In the genomic region with DNA sequence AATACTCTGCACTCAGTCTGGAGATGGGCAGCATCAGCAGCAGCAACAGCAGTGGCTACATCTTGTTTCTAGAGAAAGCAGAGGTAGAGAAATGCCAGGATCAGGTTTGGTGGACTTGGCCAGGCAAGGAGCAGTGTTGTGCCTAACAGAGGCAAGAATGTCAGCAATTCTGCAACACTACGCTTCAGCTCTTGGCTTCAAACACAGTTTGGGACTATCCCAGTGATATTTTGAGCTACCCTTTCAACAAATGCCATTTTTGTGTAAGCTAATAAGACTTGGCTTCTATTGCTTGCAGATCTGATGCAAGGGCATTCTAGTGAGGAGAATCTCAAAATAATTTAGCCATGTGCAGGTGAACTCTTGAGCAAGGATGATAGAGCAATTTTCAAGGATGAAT, we compare ENCODE assay signal across 14 cellular contexts.
A peak's percentile ranks its signal among the peaks of the same experiment; 100 is the strongest.
DNase-seq lines count a peak whose midpoint lies in the region; ATAC-seq and TF ChIP-seq lines count a peak whose summit lies in the region.
"Had no signal": no experiment of that assay in that cellular context is flagged by ENCODE, and none has a peak within 500 bp of the region (broad histone marks: within the 10 kb centered on the region; RNA-seq: fewer than 3 reads in every experiment).

No MANE protein-coding gene starts in this region.

- H3K36me3 ChIP-seq in heart left ventricle: no peaks in the 10 kb centered on the region
- H3K36me3 ChIP-seq in neuronal stem cell (replicated peaks in 1 of 2; ENCODE audit: control insufficient read depth in 2 of 2, insufficient read depth in 2 of 2, low read length in 2 of 2): no peaks in the 10 kb centered on the region

- no peak overlapping the region for H3K27ac ChIP-seq in heart left ventricle
- H3K27ac ChIP-seq in neuronal stem cell (replicated peaks; ENCODE audit: low read length): no peak overlapping the region
- H3K27ac ChIP-seq: GM23248, HL-60 had no signal

- no peak overlapping the region for H2AFZ ChIP-seq in neuronal stem cell (ENCODE audit: low read length)
- H2AFZ ChIP-seq: GM23248 had no signal

- WGBS in heart left ventricle, 4 donors: 37 to 50% (median 39%) methylated on average over 1 of the region's 1 CpG
- WGBS in neuronal stem cell (ENCODE audit: extremely low coverage in 2 of 2, insufficient read length in 2 of 2, insufficient replicate concordance in 1 of 2), 2 donors: no CpG with 5 or more reads among the region's 1 CpG

- no peak overlapping the region for H2BK120ac ChIP-seq in neuronal stem cell (ENCODE audit: low read depth, low read length)

- no peak overlapping the region for H4K8ac ChIP-seq in neuronal stem cell (ENCODE audit: low read depth, low read length)

- H3K14ac ChIP-seq in neuronal stem cell (ENCODE audit: low read length): no peak overlapping the region

- H3K23ac ChIP-seq in neuronal stem cell (ENCODE audit: low read depth, low read length, poor library complexity): no peak overlapping the region

- DNase-seq in NCI-H446 treated with DMSO at 0.1 percent for 48 hours (lab: John Stamatoyannopoulos, UW): peak; percentile 20
- peak; percentile 4 for DNase-seq in cerebellum (ENCODE audit: low spot score)
- no peak for DNase-seq in heart left ventricle
- no peak for DNase-seq in neuronal stem cell (ENCODE audit: low spot score)
- no peak for DNase-seq in stimulated activated naive CD4-positive, alpha-beta T cell treated with Interleukin-2 at 50 U/mL for 16 hours (lab: John Stamatoyannopoulos, UW)
- no peak for DNase-seq in activated CD4-positive, alpha-beta T cell treated with anti-CD3 and anti-CD28 coated beads for 48 hours
- DNase-seq: Calu3; CD4-positive, alpha-beta T cell; DMS 273 treated with DMSO at 0.1 percent for 48 hours; GM23248 had no signal

- peak overlapping the region; percentile 7 for H3K18ac ChIP-seq in neuronal stem cell (ENCODE audit: low read length)

- no peak overlapping the region for H2BK12ac ChIP-seq in neuronal stem cell (ENCODE audit: low read length)

- no peaks in the 10 kb centered on the region for H3K79me1 ChIP-seq in neuronal stem cell (ENCODE audit: low read depth, low read length)

- H4K91ac ChIP-seq in neuronal stem cell (ENCODE audit: low read depth, low read length, poor library complexity): no peak overlapping the region

- peak in 3 of 4 donors; percentile 14 to 53 (median 45) for ATAC-seq in heart left ventricle
- ATAC-seq in HG02642 (IDR thresholded peaks at IDR 0.05; ENCODE audit: poor library complexity, unreplicated experiment): no peak
- ATAC-seq: GM12878, HCT116 had no signal

- H2BK15ac ChIP-seq in neuronal stem cell (ENCODE audit: low read length): no peak overlapping the region

- no peak overlapping the region for H2AK5ac ChIP-seq in neuronal stem cell (ENCODE audit: low read depth, low read length)

- no peak overlapping the region for H3K9ac ChIP-seq in neuronal stem cell (ENCODE audit: low read depth, low read length, poor library complexity)
- H3K9ac ChIP-seq: GM23248 had no signal

- intact Hi-C loops in heart left ventricle (cut with DNase I): no loop called here

- H3K4ac ChIP-seq in neuronal stem cell (ENCODE audit: low read length): no peak overlapping the region

- no peak for TF ChIP-seq CTCF in heart left ventricle (IDR thresholded peaks at IDR 0.05)

- TF ChIP-seq POLR2A in heart left ventricle (IDR thresholded peaks at IDR 0.05): no peak

- no peaks in the 10 kb centered on the region for H3K27me3 ChIP-seq in heart left ventricle
- H3K27me3 ChIP-seq in neuronal stem cell (ENCODE audit: control insufficient read depth in 3 of 3, insufficient read depth in 3 of 3, low read depth in 1 of 3, low read length in 3 of 3): no peaks in the 10 kb centered on the region

- H3K4me3 ChIP-seq in heart left ventricle (no peak overlapping the region), neuronal stem cell (ENCODE audit: low read length in 2 of 2) (no peak overlapping the region)
- H3K4me3 ChIP-seq: GM12878, GM23248 had no signal

- no peak overlapping the region for H2BK5ac ChIP-seq in neuronal stem cell (ENCODE audit: low read length)

- peaks cover 0 to 8% (median 0%) of the 10 kb centered on the region in 12 donors for H3K9me3 ChIP-seq in heart left ventricle
- H3K9me3 ChIP-seq in neuronal stem cell (replicated peaks in 1 of 2; ENCODE audit: control insufficient read depth in 2 of 2, insufficient read depth in 1 of 2, low read depth in 1 of 2, low read length in 2 of 2): peaks cover 2 to 8% of the 10 kb centered on the region in 2 donors

- no peak overlapping the region for H3K4me2 ChIP-seq in neuronal stem cell (ENCODE audit: insufficient read depth, low read length, poor library complexity, severe bottlenecking)

- peaks cover 0 to 6% (median 0%) of the 10 kb centered on the region in 12 donors for H3K4me1 ChIP-seq in heart left ventricle
- peaks cover 4 to 7% of the 10 kb centered on the region in 2 donors for H3K4me1 ChIP-seq in neuronal stem cell (ENCODE audit: control insufficient read depth in 2 of 2, insufficient read depth in 1 of 2, low read depth in 1 of 2, low read length in 2 of 2)

Comparison
In these comparisons a context has a peak if more than half of its experiments do, and no peak if none do; other contexts are left out.
1. DNase-seq: peak in NCI-H446 treated with DMSO at 0.1 percent for 48 hours (single experiment) and cerebellum (single experiment); none in heart left ventricle (0 of 5), neuronal stem cell (single experiment), stimulated activated naive CD4-positive, alpha-beta T cell treated with Interleukin-2 at 50 U/mL for 16 hours (single experiment) and activated CD4-positive, alpha-beta T cell treated with anti-CD3 and anti-CD28 coated beads for 48 hours (single experiment).